In the genomic region with DNA sequence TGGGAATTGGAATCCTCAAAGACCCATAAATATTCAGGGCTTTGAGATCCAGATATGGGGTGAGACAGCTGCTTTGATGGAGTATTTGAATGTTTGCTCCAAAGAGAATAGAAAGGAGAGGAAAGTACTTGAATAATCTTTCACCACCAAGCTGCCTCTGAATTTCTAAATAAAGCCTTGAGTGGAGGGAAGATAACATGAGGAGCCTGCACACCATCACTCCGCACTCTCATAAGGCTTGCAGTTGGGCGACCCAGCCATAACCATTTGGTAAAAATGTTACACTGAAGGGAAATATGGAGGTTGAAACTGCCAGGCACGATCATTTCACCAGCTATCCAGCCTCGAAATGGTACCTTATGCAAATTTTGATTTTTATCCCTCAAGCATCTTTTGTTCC, we compare ENCODE assay signal across 22 cellular contexts. TPM values are rescaled to one million over a fixed set of nuclear protein-coding genes. Genes with fewer than 3 reads are reported as not detected.
A peak's percentile ranks its signal among the peaks of the same experiment; 100 is the strongest.
DNase-seq lines count a peak whose midpoint lies in the region; ATAC-seq and TF ChIP-seq lines count a peak whose summit lies in the region.
"Had no signal": no experiment of that assay in that cellular context is flagged by ENCODE, and none has a peak within 500 bp of the region (broad histone marks: within the 10 kb centered on the region; RNA-seq: fewer than 3 reads in every experiment).

No MANE protein-coding gene starts in this region.

- no peaks in the 10 kb centered on the region for H3K9me3 ChIP-seq in heart left ventricle
- no peaks in the 10 kb centered on the region for H3K9me3 ChIP-seq in left ventricle myocardium inferior (replicated peaks)
- H3K9me3 ChIP-seq: BE2C; BLaER1 treated with 17β-estradiol and CSF1 and Interleukin-3, amounts not matched to agents 10 nM and 100 nM had no signal

- no peaks in the 10 kb centered on the region for H3K36me3 Mint-ChIP-seq in endothelial cell (ENCODE audit: low read depth, unreplicated experiment)
- H3K36me3 Mint-ChIP-seq: CD14-positive monocyte; CD8-positive, alpha-beta memory T cell had no signal

- no peak for TF ChIP-seq POLR2A in heart left ventricle (IDR thresholded peaks at IDR 0.05)

- H3K4me1 ChIP-seq in heart left ventricle (no peaks in the 10 kb centered on the region), left ventricle myocardium inferior (no peaks in the 10 kb centered on the region)
- H3K4me1 ChIP-seq: BE2C; BLaER1 treated with 17β-estradiol and CSF1 and Interleukin-3, amounts not matched to agents 10 nM and 100 nM had no signal

- no peaks in the 10 kb centered on the region for H3K27me3 Mint-ChIP-seq in endothelial cell (ENCODE audit: unreplicated experiment)

- H3K27ac ChIP-seq in heart left ventricle, result no peak overlapping the region
- no peak overlapping the region for H3K27ac ChIP-seq in left ventricle myocardium inferior (replicated peaks)
- H3K27ac ChIP-seq: 22Rv1; BLaER1 treated with 17β-estradiol and CSF1 and Interleukin-3, amounts not matched to agents 10 nM and 100 nM had no signal

- no peaks in the 10 kb centered on the region for H3K4me1 Mint-ChIP-seq in endothelial cell (ENCODE audit: unreplicated experiment)
- H3K4me1 Mint-ChIP-seq: CD14-positive monocyte; CD8-positive, alpha-beta memory T cell; GM23338 had no signal

- intact Hi-C loops in Right ventricle myocardium inferior (cut with DNase I), result no loop called here
- intact Hi-C loops in cardiac septum (cut with DNase I), result no loop called here
- intact Hi-C loops in heart left ventricle (cut with DNase I), result no loop called here
- intact Hi-C loops in left ventricle myocardium inferior (cut with micrococcal nuclease), result no loop called here

- peak; percentile 75 for ATAC-seq in Right ventricle myocardium inferior
- peak; percentile 81 to 95 (median 93) for ATAC-seq in heart left ventricle
- ATAC-seq in HG03432 (IDR thresholded peaks at IDR 0.05; ENCODE audit: unreplicated experiment), result no peak
- ATAC-seq in GM18517 (IDR thresholded peaks at IDR 0.05; ENCODE audit: unreplicated experiment), result no peak
- ATAC-seq: GM12878, GM23338, HCT116 had no signal

- H3K4me3 ChIP-seq in heart left ventricle (no peak overlapping the region), left ventricle myocardium inferior (no peak overlapping the region)
- H3K4me3 ChIP-seq: BLaER1 treated with 17β-estradiol and CSF1 and Interleukin-3, amounts not matched to agents 10 nM and 100 nM; GM12878; GM23338 had no signal

- TF ChIP-seq CTCF in heart left ventricle (IDR thresholded peaks at IDR 0.05), result no peak
- TF ChIP-seq CTCF in left ventricle myocardium inferior (IDR thresholded peaks at IDR 0.05; ENCODE audit: borderline replicate concordance), result no peak
- TF ChIP-seq CTCF in endothelial cell (IDR thresholded peaks at IDR 0.05; ENCODE audit: unreplicated experiment), result no peak

- H3K9me3 Mint-ChIP-seq in endothelial cell (ENCODE audit: unreplicated experiment), result no peaks in the 10 kb centered on the region
- H3K9me3 Mint-ChIP-seq: CD4-positive, alpha-beta T cell; GM23338; H9 had no signal

- 49 to 66% (median 52%) methylated on average over 4 of the region's 4 CpGs for WGBS in heart left ventricle, 4 donors

- no peaks in the 10 kb centered on the region for H3K27me3 ChIP-seq in heart left ventricle
- H3K27me3 ChIP-seq in left ventricle myocardium inferior (ENCODE audit: low read depth), result no peaks in the 10 kb centered on the region
- H3K27me3 ChIP-seq: BLaER1 treated with 17β-estradiol and CSF1 and Interleukin-3, amounts not matched to agents 10 nM and 100 nM had no signal

- no peak overlapping the region for H3K4me3 Mint-ChIP-seq in endothelial cell (ENCODE audit: unreplicated experiment)
- H3K4me3 Mint-ChIP-seq: CD14-positive monocyte; CD4-positive, alpha-beta T cell; CD8-positive, alpha-beta memory T cell; GM23338; H9 had no signal

- H3K27ac Mint-ChIP-seq in endothelial cell (ENCODE audit: unreplicated experiment), result no peak overlapping the region
- H3K27ac Mint-ChIP-seq: CD14-positive monocyte; CD4-positive, alpha-beta T cell; CD8-positive, alpha-beta memory T cell; GM23338; H9 had no signal

- DNase-seq in Right ventricle myocardium inferior (ENCODE audit: missing footprints), result peak; percentile 54
- no peak for DNase-seq in cardiac septum (ENCODE audit: low spot score)
- peak in 3 of 5 donors; percentile 37 to 59 (median 38) for DNase-seq in heart left ventricle
- DNase-seq in left ventricle myocardium inferior, result peak; percentile 25
- no peak for DNase-seq in endothelial cell (ENCODE audit: low spot score)
- DNase-seq: AML-193; BE2C; CD4-positive, alpha-beta T cell; CD8-positive, alpha-beta memory T cell; DMS 273 treated with DMSO at 0.1 percent for 48 hours; DMS79; EL; GDM1; H9 had no signal

- H3K36me3 ChIP-seq in heart left ventricle (no peaks in the 10 kb centered on the region), left ventricle myocardium inferior (no peaks in the 10 kb centered on the region)
- H3K36me3 ChIP-seq: BE2C; BLaER1 treated with 17β-estradiol and CSF1 and Interleukin-3, amounts not matched to agents 10 nM and 100 nM had no signal

RNA-seq across cellular contexts. Expression of a gene that starts 38.4 kb away (rescaled TPM):
- total RNA-seq in Right ventricle myocardium inferior (3.5 TPM), cardiac septum (6.9 TPM), heart left ventricle (10 to 100 TPM in 2 of 9 donors, 1 to 10 TPM in 7; 1.3 to 40.7 (median 3.9) TPM), left ventricle myocardium inferior (4.0 TPM), endothelial cell (ENCODE audit: unreplicated experiment) (not detected)
- polyA plus RNA-seq in heart left ventricle, result 1 to 10 TPM; 1.9 to 4.2 TPM
- total RNA-seq: CD4-positive, alpha-beta T cell; GM23338 had no signal
- polyA plus RNA-seq: CD14-positive monocyte, GM23338 had no signal

Comparison
In these comparisons a context has a peak if more than half of its experiments do, and no peak if none do; other contexts are left out.
1. DNase-seq: peak in Right ventricle myocardium inferior (single experiment), heart left ventricle (3 of 5) and left ventricle myocardium inferior (single experiment); none in cardiac septum (single experiment) and endothelial cell (single experiment).
2. ATAC-seq: peak in Right ventricle myocardium inferior (single experiment) and heart left ventricle (4 of 4); none in HG03432 (single experiment) and GM18517 (single experiment).